Comparison of ENCODE assay signal across 10 cellular contexts in the genomic region with DNA sequence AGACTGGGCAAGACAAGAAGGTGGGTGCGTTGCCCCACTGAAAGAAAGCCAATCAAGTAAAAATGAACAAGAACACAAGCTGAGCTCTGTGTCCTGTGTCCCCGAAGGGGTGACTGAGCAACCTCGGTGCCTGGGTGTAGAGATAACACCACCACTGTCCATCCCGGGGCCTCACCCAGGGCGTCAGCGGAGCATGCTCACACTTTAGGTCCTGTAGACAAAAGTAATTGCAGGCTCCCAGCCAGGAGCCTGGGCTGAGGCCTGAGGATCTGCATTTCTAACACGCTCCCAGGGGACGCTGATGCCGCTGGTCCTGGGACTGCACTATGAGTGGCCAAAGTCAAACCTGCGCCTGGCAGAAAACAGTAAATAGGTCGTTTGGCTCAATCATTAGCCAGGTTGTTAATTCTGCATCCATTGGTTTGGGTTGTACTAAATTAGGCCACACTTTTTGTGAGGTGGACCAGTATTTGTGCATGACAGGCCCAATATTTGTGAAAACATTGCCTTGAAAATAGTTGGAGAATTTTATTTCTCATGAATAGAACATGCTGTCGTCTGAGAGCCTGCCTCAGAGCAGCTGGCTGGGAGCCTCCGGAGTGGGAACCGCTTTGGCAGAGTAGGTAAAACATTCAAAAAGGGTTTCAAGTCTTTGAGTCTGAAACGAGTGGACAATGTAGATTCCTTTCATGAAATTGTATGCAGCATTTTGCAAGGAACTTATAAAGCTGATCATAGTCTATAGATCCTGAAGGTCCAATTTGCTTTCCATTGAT. TPM values are rescaled to one million over a fixed set of nuclear protein-coding genes. Genes with fewer than 3 reads are reported as not detected.
DNase-seq lines count a peak whose midpoint lies in the region; ATAC-seq and TF ChIP-seq lines count a peak whose summit lies in the region.
"Had no signal": no experiment of that assay in that cellular context is flagged by ENCODE, and none has a peak within 500 bp of the region (broad histone marks: within the 10 kb centered on the region; RNA-seq: fewer than 3 reads in every experiment).

No MANE protein-coding gene starts in this region.

- no peaks in the 10 kb centered on the region for H3K27me3 ChIP-seq in body of pancreas
- no peaks in the 10 kb centered on the region for H3K27me3 ChIP-seq in layer of hippocampus (ENCODE audit: control insufficient read depth, insufficient read depth, low read length)
- H3K27me3 ChIP-seq: adrenal gland had no signal

- TF ChIP-seq CTCF in body of pancreas (IDR thresholded peaks at IDR 0.05) (no peak), GM10266 (IDR thresholded peaks at IDR 0.05; ENCODE audit: control insufficient read depth, insufficient read depth, low read depth, missing control alignments) (no peak)

- DNase-seq in NCI-H446 treated with DMSO at 0.1 percent for 48 hours (lab: John Stamatoyannopoulos, UW) (peak; percentile 58), body of pancreas (peak; percentile 14 to 25 (median 19)), substantia nigra (lab: John Stamatoyannopoulos, UW) (peak in 31 of 49 donors; percentile 8 to 69 (median 32)), hepatic stellate cell (ENCODE audit: low spot score) (no peak), GM10266 (ENCODE audit: extremely low spot score) (no peak)
- DNase-seq: activated CD4-positive, CD25-positive, alpha-beta regulatory T cell treated with anti-CD3 and anti-CD28 coated beads, Interleukin-2, amount 50 U/mL, for 72 hours had no signal

- H3K4me1 ChIP-seq in body of pancreas: peaks cover 14% of the 10 kb centered on the region

- H3K4me3 ChIP-seq in body of pancreas: no peak overlapping the region
- H3K4me3 ChIP-seq: adrenal gland had no signal

- peak overlapping the region in 3 of 4 donors; percentile 52 to 63 (median 56) for H3K27ac ChIP-seq in body of pancreas
- peak overlapping the region; percentile 89 for H3K27ac ChIP-seq in layer of hippocampus (ENCODE audit: low read depth, low read length)
- H3K27ac ChIP-seq in substantia nigra (ENCODE audit: low read depth, low read length, poor library complexity, severe bottlenecking): peak overlapping the region; percentile 82
- H3K27ac ChIP-seq: adrenal gland had no signal

- intact Hi-C loops in body of pancreas (cut with DNase I): no loop called here

- TF ChIP-seq POLR2A in body of pancreas (IDR thresholded peaks at IDR 0.05): no peak

- H3K9me3 ChIP-seq in body of pancreas: no peaks in the 10 kb centered on the region
- H3K9me3 ChIP-seq: adrenal gland had no signal

- 33 to 45% methylated on average over 15 of the region's 15 CpGs for WGBS in body of pancreas, 2 donors

- no peaks in the 10 kb centered on the region for H3K36me3 ChIP-seq in body of pancreas (replicated peaks in 1 of 2; ENCODE audit: insufficient read depth in 1 of 2, low read depth in 2 of 2)
- H3K36me3 ChIP-seq: adrenal gland had no signal

- ATAC-seq in body of pancreas: peak; percentile 36
- no peak for ATAC-seq in HG02610 (IDR thresholded peaks at IDR 0.05; ENCODE audit: unreplicated experiment)
- no peak for ATAC-seq in GM18498 (IDR thresholded peaks at IDR 0.05; ENCODE audit: unreplicated experiment)

RNA-seq across cellular contexts. Expression of a gene that starts 38.3 kb away (rescaled TPM):
- 1 to 10 TPM; 2.3 to 3.9 TPM for total RNA-seq in body of pancreas

Comparison
In these comparisons a context has a peak if more than half of its experiments do, and no peak if none do; other contexts are left out.
1. DNase-seq: peak in NCI-H446 treated with DMSO at 0.1 percent for 48 hours (single experiment), body of pancreas (4 of 4) and substantia nigra (31 of 49); none in hepatic stellate cell (single experiment) and GM10266 (single experiment).
2. Peak in every context shown above with its lines, with median percentiles within 50 percentile points of each other: H3K27ac ChIP-seq.